16 cellular contexts compared by ENCODE assay signal in the genomic region with DNA sequence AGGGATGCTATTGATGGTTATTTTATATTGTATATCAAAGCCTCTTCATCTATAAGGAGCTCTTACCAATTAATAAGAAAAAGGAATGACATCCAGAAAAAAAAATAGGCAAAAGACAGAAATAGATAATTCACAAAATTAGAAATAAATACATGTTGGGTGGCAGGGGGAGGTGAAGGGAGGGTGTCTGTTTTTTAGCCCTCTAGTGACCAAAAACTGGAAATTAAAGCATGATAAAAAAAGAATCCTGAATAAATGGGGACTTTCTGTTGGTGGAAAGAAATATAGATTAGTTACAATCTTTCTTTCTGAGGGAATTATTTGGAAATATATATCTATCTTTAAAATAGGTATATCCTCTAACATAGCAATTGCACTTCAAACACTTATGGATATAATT. TPM values are rescaled to one million over a fixed set of nuclear protein-coding genes. Genes with fewer than 3 reads are reported as not detected.
DNase-seq lines count a peak whose midpoint lies in the region; ATAC-seq and TF ChIP-seq lines count a peak whose summit lies in the region.
"Had no signal": no experiment of that assay in that cellular context is flagged by ENCODE, and none has a peak within 500 bp of the region (broad histone marks: within the 10 kb centered on the region; RNA-seq: fewer than 3 reads in every experiment).

No MANE protein-coding gene starts in this region.

- H2AFZ ChIP-seq in KMS-11 (ENCODE audit: low read depth): no peak overlapping the region

- no peaks in the 10 kb centered on the region for H3K4me1 ChIP-seq in KMS-11 (ENCODE audit: low read depth, poor library complexity, severe bottlenecking)
- H3K4me1 ChIP-seq: suprapubic skin had no signal

- no peak overlapping the region for H3K4me3 ChIP-seq in KMS-11 (IDR thresholded peaks at IDR 0.05; ENCODE audit: insufficient read depth, low read depth, low read length)
- H3K4me3 ChIP-seq: suprapubic skin had no signal

- peak; percentile 28; the same call in 1 of the 2 replicates for TF ChIP-seq CTCF in KMS-11 (conservative IDR thresholded peaks at IDR 0.05; ENCODE audit: low read depth, low read length)
- TF ChIP-seq CTCF in chondrocyte (IDR thresholded peaks at IDR 0.05): peak; percentile 62
- no peak for TF ChIP-seq CTCF in WTC11 (IDR thresholded peaks at IDR 0.05)

- H3K27ac ChIP-seq in KMS-11: no peak overlapping the region
- H3K27ac ChIP-seq: suprapubic skin had no signal

- H3K27me3 ChIP-seq in KMS-11 (ENCODE audit: insufficient read depth, low read depth): no peaks in the 10 kb centered on the region
- H3K27me3 ChIP-seq: suprapubic skin had no signal

- peak overlapping the region; percentile 39 for H3K27ac Mint-ChIP-seq in activated naive CD8-positive, alpha-beta T cell treated with anti-CD3 and anti-CD28 coated beads, Interleukin-2, amount 50 U/mL, for 24 hours
- no peak overlapping the region for H3K27ac Mint-ChIP-seq in activated naive CD8-positive, alpha-beta T cell treated with anti-CD3 and anti-CD28 coated beads for 36 hours
- H3K27ac Mint-ChIP-seq in chondrocyte (ENCODE audit: unreplicated experiment) (no peak overlapping the region), WTC11 (no peak overlapping the region)
- peak overlapping the region; percentile 45 for H3K27ac Mint-ChIP-seq in stimulated activated effector memory CD8-positive, alpha-beta T cell treated with anti-CD3 and anti-CD28 coated beads, Interleukin-12 subunit alpha, Interleukin-12 subunit beta, amount 100 ng/mL, for 72 hours

- POLR2A ChIA-PET in WTC11 (lab: Charles Lee): no interaction called here

- peaks cover 44% of the 10 kb centered on the region for H3K36me3 Mint-ChIP-seq in activated naive CD8-positive, alpha-beta T cell treated with anti-CD3 and anti-CD28 coated beads, Interleukin-2, amount 50 U/mL, for 24 hours (ENCODE audit: low read depth)
- H3K36me3 Mint-ChIP-seq in activated naive CD8-positive, alpha-beta T cell treated with anti-CD3 and anti-CD28 coated beads for 36 hours: peaks cover 16% of the 10 kb centered on the region
- peaks cover 27% of the 10 kb centered on the region for H3K36me3 Mint-ChIP-seq in chondrocyte (ENCODE audit: low read depth)
- H3K36me3 Mint-ChIP-seq in stimulated activated effector memory CD8-positive, alpha-beta T cell treated with anti-CD3 and anti-CD28 coated beads, Interleukin-12 subunit alpha, Interleukin-12 subunit beta, amount 100 ng/mL, for 72 hours: peaks cover 100% of the 10 kb centered on the region
- peaks cover 65% of the 10 kb centered on the region for H3K36me3 Mint-ChIP-seq in WTC11

- no peak overlapping the region for H3K4me2 ChIP-seq in KMS-11

- DNase-seq in activated naive CD8-positive, alpha-beta T cell treated with anti-CD3 and anti-CD28 coated beads, Interleukin-2, amount 50 U/mL, for 24 hours: no peak
- DNase-seq in activated naive CD8-positive, alpha-beta T cell treated with anti-CD3 and anti-CD28 coated beads for 36 hours: no peak
- DNase-seq in chondrocyte (ENCODE audit: low spot score): no peak
- DNase-seq in stimulated activated effector memory CD8-positive, alpha-beta T cell treated with anti-CD3 and anti-CD28 coated beads, Interleukin-12 subunit alpha, Interleukin-12 subunit beta, amount 100 ng/mL, for 72 hours (ENCODE audit: low spot score in 2 of 2): no peak
- DNase-seq in WTC11 (ENCODE audit: low spot score): no peak
- no peak for DNase-seq in hypothalamus (lab: John Stamatoyannopoulos, UW)
- DNase-seq: central memory CD4-positive, alpha-beta T cell; DMS79; left colon; NCI-H2081; NCI-H526; SHP77 treated with DMSO at 0.1 percent for 48 hours had no signal

- H4K20me1 ChIP-seq in KMS-11 (ENCODE audit: insufficient read depth): no peaks in the 10 kb centered on the region

- ATAC-seq in activated naive CD8-positive, alpha-beta T cell treated with anti-CD3 and anti-CD28 coated beads, Interleukin-2, amount 50 U/mL, for 24 hours: no peak
- ATAC-seq in stimulated activated effector memory CD8-positive, alpha-beta T cell treated with anti-CD3 and anti-CD28 coated beads, Interleukin-12 subunit alpha, Interleukin-12 subunit beta, amount 100 ng/mL, for 72 hours: no peak
- ATAC-seq in HG03025 (IDR thresholded peaks at IDR 0.05; ENCODE audit: low FRiP score, unreplicated experiment): no peak
- ATAC-seq in WTC11: no peak
- ATAC-seq: activated naive CD4-positive, alpha-beta T cell treated with anti-CD3 and anti-CD28 coated beads, Interleukin-2, amount 50 U/mL, for 72 hours; left colon had no signal

- no peaks in the 10 kb centered on the region for H3K79me2 ChIP-seq in KMS-11 (ENCODE audit: insufficient read depth, low read depth)

- CTCF ChIA-PET in WTC11 (lab: Charles Lee): no interaction called here

- no peak overlapping the region for H3K9ac ChIP-seq in KMS-11

- H3K4me1 Mint-ChIP-seq in activated naive CD8-positive, alpha-beta T cell treated with anti-CD3 and anti-CD28 coated beads, Interleukin-2, amount 50 U/mL, for 24 hours: peaks cover 2% of the 10 kb centered on the region
- H3K4me1 Mint-ChIP-seq in activated naive CD8-positive, alpha-beta T cell treated with anti-CD3 and anti-CD28 coated beads for 36 hours: no peaks in the 10 kb centered on the region
- H3K4me1 Mint-ChIP-seq in chondrocyte (ENCODE audit: low read depth) (no peaks in the 10 kb centered on the region), WTC11 (no peaks in the 10 kb centered on the region)
- peaks cover 7% of the 10 kb centered on the region for H3K4me1 Mint-ChIP-seq in stimulated activated effector memory CD8-positive, alpha-beta T cell treated with anti-CD3 and anti-CD28 coated beads, Interleukin-12 subunit alpha, Interleukin-12 subunit beta, amount 100 ng/mL, for 72 hours

- H3K4me3 Mint-ChIP-seq in activated naive CD8-positive, alpha-beta T cell treated with anti-CD3 and anti-CD28 coated beads, Interleukin-2, amount 50 U/mL, for 24 hours: no peak overlapping the region
- H3K4me3 Mint-ChIP-seq in activated naive CD8-positive, alpha-beta T cell treated with anti-CD3 and anti-CD28 coated beads for 36 hours: no peak overlapping the region
- H3K4me3 Mint-ChIP-seq in chondrocyte (ENCODE audit: unreplicated experiment) (no peak overlapping the region), WTC11 (no peak overlapping the region)
- no peak overlapping the region for H3K4me3 Mint-ChIP-seq in stimulated activated effector memory CD8-positive, alpha-beta T cell treated with anti-CD3 and anti-CD28 coated beads, Interleukin-12 subunit alpha, Interleukin-12 subunit beta, amount 100 ng/mL, for 72 hours

- H3K36me3 ChIP-seq in KMS-11 (ENCODE audit: insufficient read depth): no peaks in the 10 kb centered on the region

- H3K27me3 Mint-ChIP-seq in activated naive CD8-positive, alpha-beta T cell treated with anti-CD3 and anti-CD28 coated beads, Interleukin-2, amount 50 U/mL, for 24 hours: no peaks in the 10 kb centered on the region
- H3K27me3 Mint-ChIP-seq in activated naive CD8-positive, alpha-beta T cell treated with anti-CD3 and anti-CD28 coated beads for 36 hours: no peaks in the 10 kb centered on the region
- H3K27me3 Mint-ChIP-seq in chondrocyte (ENCODE audit: low read depth): no peaks in the 10 kb centered on the region
- no peaks in the 10 kb centered on the region for H3K27me3 Mint-ChIP-seq in WTC11 (ENCODE audit: low read depth)

- no peaks in the 10 kb centered on the region for H3K9me3 Mint-ChIP-seq in activated naive CD8-positive, alpha-beta T cell treated with anti-CD3 and anti-CD28 coated beads, Interleukin-2, amount 50 U/mL, for 24 hours
- H3K9me3 Mint-ChIP-seq in activated naive CD8-positive, alpha-beta T cell treated with anti-CD3 and anti-CD28 coated beads for 36 hours: no peaks in the 10 kb centered on the region
- H3K9me3 Mint-ChIP-seq in chondrocyte (ENCODE audit: low read depth): no peaks in the 10 kb centered on the region
- H3K9me3 Mint-ChIP-seq in stimulated activated effector memory CD8-positive, alpha-beta T cell treated with anti-CD3 and anti-CD28 coated beads, Interleukin-12 subunit alpha, Interleukin-12 subunit beta, amount 100 ng/mL, for 72 hours: no peaks in the 10 kb centered on the region
- no peaks in the 10 kb centered on the region for H3K9me3 Mint-ChIP-seq in WTC11
- H3K9me3 Mint-ChIP-seq: activated naive CD4-positive, alpha-beta T cell treated with anti-CD3 and anti-CD28 coated beads, Interleukin-2, amount 50 U/mL, for 72 hours had no signal

TF ChIP-seq in WTC11, 78 proteins besides CTCF, POLR2A, EP300 and RAD21 (continues in another document):
- TF ChIP-seq CREM (CRISPR knock-in tag; IDR thresholded peaks at IDR 0.05) (no peak), ZNF671 (CRISPR knock-in tag; IDR thresholded peaks at IDR 0.05) (no peak), ZNF396 (CRISPR knock-in tag; IDR thresholded peaks at IDR 0.05; ENCODE audit: borderline replicate concordance) (no peak), SP1 (CRISPR knock-in tag; conservative IDR thresholded peaks at IDR 0.05) (no peak)
- TF ChIP-seq, protein P1, sequence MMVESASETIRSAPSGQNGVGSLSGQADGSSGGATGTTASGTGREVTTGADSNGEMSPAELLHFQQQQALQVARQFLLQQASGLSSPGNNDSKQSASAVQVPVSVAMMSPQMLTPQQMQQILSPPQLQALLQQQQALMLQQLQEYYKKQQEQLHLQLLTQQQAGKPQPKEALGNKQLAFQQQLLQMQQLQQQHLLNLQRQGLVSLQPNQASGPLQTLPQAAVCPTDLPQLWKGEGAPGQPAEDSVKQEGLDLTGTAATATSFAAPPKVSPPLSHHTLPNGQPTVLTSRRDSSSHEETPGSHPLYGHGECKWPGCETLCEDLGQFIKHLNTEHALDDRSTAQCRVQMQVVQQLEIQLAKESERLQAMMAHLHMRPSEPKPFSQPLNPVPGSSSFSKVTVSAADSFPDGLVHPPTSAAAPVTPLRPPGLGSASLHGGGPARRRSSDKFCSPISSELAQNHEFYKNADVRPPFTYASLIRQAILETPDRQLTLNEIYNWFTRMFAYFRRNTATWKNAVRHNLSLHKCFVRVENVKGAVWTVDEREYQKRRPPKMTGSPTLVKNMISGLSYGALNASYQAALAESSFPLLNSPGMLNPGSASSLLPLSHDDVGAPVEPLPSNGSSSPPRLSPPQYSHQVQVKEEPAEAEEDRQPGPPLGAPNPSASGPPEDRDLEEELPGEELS (CRISPR knock-in tag; IDR thresholded peaks at IDR 0.05): no peak

RNA-seq across cellular contexts. Expression of gene TTC36, which starts 42.0 kb away (rescaled TPM):
- under 1 TPM; 0.42 to 0.62 TPM for total RNA-seq in activated naive CD8-positive, alpha-beta T cell treated with anti-CD3 and anti-CD28 coated beads for 36 hours
- 0.27 to 1.4 TPM in 2 of 3 replicates, not detected in the other for total RNA-seq in chondrocyte
- 0.70 to 0.78 TPM (median 0.71 TPM) in 3 replicates for total RNA-seq in WTC11 (2021)

RNA-seq across cellular contexts. Expression of gene TMEM25, which starts 45.7 kb away (rescaled TPM):
- 10 to 100 TPM; 14.2 to 14.7 TPM for total RNA-seq in activated naive CD8-positive, alpha-beta T cell treated with anti-CD3 and anti-CD28 coated beads for 36 hours
- total RNA-seq in chondrocyte: 23.3 to 27.1 TPM (median 26.3 TPM) in 3 replicates
- 19.1 to 21.6 TPM (median 19.7 TPM) in 3 replicates for total RNA-seq in WTC11 (2021)

RNA-seq across cellular contexts. Expression of gene KMT2A, which starts 49.0 kb away (rescaled TPM):
- 10 to 100 TPM; 55.8 to 58.9 TPM for total RNA-seq in activated naive CD8-positive, alpha-beta T cell treated with anti-CD3 and anti-CD28 coated beads for 36 hours
- 40.3 to 57.6 TPM (median 42.9 TPM) in 3 replicates for total RNA-seq in chondrocyte
- total RNA-seq in WTC11 (2021): 54.0 to 59.1 TPM (median 54.8 TPM) in 3 replicates

Comparison
In these comparisons a context has a peak if more than half of its experiments do, and no peak if none do; other contexts are left out.
1. H3K27ac Mint-ChIP-seq: peak in activated naive CD8-positive, alpha-beta T cell treated with anti-CD3 and anti-CD28 coated beads, Interleukin-2, amount 50 U/mL, for 24 hours (single experiment) and stimulated activated effector memory CD8-positive, alpha-beta T cell treated with anti-CD3 and anti-CD28 coated beads, Interleukin-12 subunit alpha, Interleukin-12 subunit beta, amount 100 ng/mL, for 72 hours (single experiment); none in activated naive CD8-positive, alpha-beta T cell treated with anti-CD3 and anti-CD28 coated beads for 36 hours (single experiment), chondrocyte (single experiment) and WTC11 (single experiment).